12 cellular contexts compared by ENCODE assay signal in genomic region chr3:58249358-58250092, GRCh38. TPM values are rescaled to one million over a fixed set of nuclear protein-coding genes. Genes with fewer than 3 reads are reported as not detected.
DNase-seq lines count a peak whose midpoint lies in the region; ATAC-seq, FAIRE-seq and TF ChIP-seq lines count a peak whose summit lies in the region.
"Had no signal": no experiment of that assay in that cellular context is flagged by ENCODE, and none has a peak within 500 bp of the region (broad histone marks: within the 10 kb centered on the region; RNA-seq: fewer than 3 reads in every experiment).

No MANE protein-coding gene starts in this region.

- TF ChIP-seq CTCF in D721Med (IDR thresholded peaks at IDR 0.05; ENCODE audit: insufficient read depth, missing control alignments) (peak; percentile 5), endothelial cell of umbilical vein (IDR thresholded peaks at IDR 0.05; ENCODE audit: extremely low read depth in 1 of 2, insufficient read depth in 1 of 2, low read depth in 1 of 2, low read length in 2 of 2) (peak in 1 of 2 donors; percentile 4)

- no peaks in the 10 kb centered on the region for H3K36me3 ChIP-seq in endothelial cell of umbilical vein (ENCODE audit: control insufficient read depth in 2 of 2, extremely low read depth in 1 of 2, insufficient read depth in 2 of 2, low read length in 2 of 2)

- H3K27me3 Mint-ChIP-seq in naive B cell: no peaks in the 10 kb centered on the region
- H3K27me3 Mint-ChIP-seq: central memory CD8-positive, alpha-beta T cell had no signal

- no peak overlapping the region for H3K27ac ChIP-seq in endothelial cell of umbilical vein (ENCODE audit: insufficient read depth, low read depth, low read length)

- no peak overlapping the region for H3K4me3 ChIP-seq in endothelial cell of umbilical vein (replicated peaks in 1 of 3; ENCODE audit: insufficient read depth in 1 of 3, low read depth in 1 of 3, low read length in 3 of 3)
- H3K4me3 ChIP-seq: testis had no signal

- H3K9me1 ChIP-seq in endothelial cell of umbilical vein (replicated peaks; ENCODE audit: control insufficient read depth, extremely low read depth, insufficient read depth, low read length): no peaks in the 10 kb centered on the region

- H3K9me3 ChIP-seq in endothelial cell of umbilical vein (replicated peaks; ENCODE audit: control insufficient read depth, insufficient read depth, low read length): no peaks in the 10 kb centered on the region
- H3K9me3 ChIP-seq: testis had no signal

- H3K4me1 Mint-ChIP-seq in naive B cell: peaks cover 23 to 34% (median 24%) of the 10 kb centered on the region in 3 donors

- no peak for FAIRE-seq in D721Med (lab: Jason Lieb, UNC)
- no peak for FAIRE-seq in endothelial cell of umbilical vein (lab: Jason Lieb, UNC)

- H3K27ac Mint-ChIP-seq in naive B cell: peak overlapping the region; percentile 43 to 92 (median 77)

- dilution Hi-C loops in endothelial cell of umbilical vein (cut with MboI; ENCODE audit: extremely low pct_ligation_motif_present, low sequenced_read_pairs): no loop called here

- H3K27me3 ChIP-seq in endothelial cell of umbilical vein (ENCODE audit: control insufficient read depth in 2 of 2, insufficient read depth in 2 of 2, low read length in 2 of 2): no peaks in the 10 kb centered on the region
- H3K27me3 ChIP-seq: testis had no signal

- H3K4me1 ChIP-seq in endothelial cell of umbilical vein (ENCODE audit: control insufficient read depth, extremely low read depth, insufficient read depth, low read length): no peaks in the 10 kb centered on the region

- CTCF ChIA-PET in endothelial cell of umbilical vein (lab: Charles Lee): interaction anchor here (0.8 to 3.2 kb wide), 5 partner anchors 10 to 62 kb away, joined by 3 to 11 read pairs (median 5); partner anchors contain the start of genes HTD2 and RPP14

- H3K36me3 Mint-ChIP-seq in naive B cell: peaks cover 0 to 5% of the 10 kb centered on the region in 2 donors

- DNase-seq in D721Med (ENCODE audit: insufficient read length, low spot score) (no peak), NCI-H2227 (lab: John Stamatoyannopoulos, UW; ENCODE audit: unreplicated experiment) (peak; percentile 67), endothelial cell of umbilical vein (ENCODE audit: low read depth, low spot score) (peak; percentile 18), naive B cell (no peak), NCI-H1930 (lab: John Stamatoyannopoulos, UW) (no peak), GF-D8 (lab: John Stamatoyannopoulos, UW) (no peak)
- no peak for DNase-seq in stimulated activated naive CD8-positive, alpha-beta T cell treated with anti-CD3 and anti-CD28 coated beads, Interleukin-15, Interleukin-2, amounts not matched to agents 100 U/mL and 50 U/mL, for 24 hours
- DNase-seq: RPMI8226; stimulated activated CD4-positive, alpha-beta T cell treated with anti-CD3 and anti-CD28 coated beads, Interleukin-15, amount 100 ng/mL, for 24 hours had no signal

- peak overlapping the region in 3 of 8 donors; percentile 38 to 50 (median 48) for H3K4me3 Mint-ChIP-seq in naive B cell
- H3K4me3 Mint-ChIP-seq: central memory CD8-positive, alpha-beta T cell had no signal

- H3K9ac ChIP-seq in endothelial cell of umbilical vein (replicated peaks; ENCODE audit: extremely low read depth, insufficient read depth, low read length): no peak overlapping the region

- BruUV-seq in endothelial cell of umbilical vein (replicated peaks; lab: Mats Ljungman, UMichigan): no TSS peak

- peak overlapping the region; percentile 29 for H2AFZ ChIP-seq in endothelial cell of umbilical vein (ENCODE audit: low read depth, low read length)

- no peaks in the 10 kb centered on the region for H3K9me3 Mint-ChIP-seq in naive B cell
- H3K9me3 Mint-ChIP-seq: central memory CD8-positive, alpha-beta T cell had no signal

- no peak for TF ChIP-seq POLR2A in endothelial cell of umbilical vein (IDR thresholded peaks at IDR 0.05; ENCODE audit: low read depth, low read length)

- H4K20me1 ChIP-seq in endothelial cell of umbilical vein (replicated peaks; ENCODE audit: control insufficient read depth, extremely low read depth, insufficient read depth, low read length): no peaks in the 10 kb centered on the region

- POLR2A ChIA-PET in endothelial cell of umbilical vein (lab: Charles Lee): no interaction called here

- intact Hi-C loops in endothelial cell of umbilical vein (cut with micrococcal nuclease): no loop called here

- H3K4me2 ChIP-seq in endothelial cell of umbilical vein (ENCODE audit: insufficient read depth, low read length): no peak overlapping the region

- ATAC-seq in naive B cell (ENCODE audit: low read depth in 2 of 2): peak; percentile 84 to 89
- no peak for ATAC-seq in stimulated activated naive CD8-positive, alpha-beta T cell treated with anti-CD3 and anti-CD28 coated beads, Interleukin-15, Interleukin-2, amounts not matched to agents 100 U/mL and 50 U/mL, for 24 hours
- no peak for ATAC-seq in GM21526 (IDR thresholded peaks at IDR 0.05; ENCODE audit: low FRiP score, unreplicated experiment)

- H3K79me2 ChIP-seq in endothelial cell of umbilical vein (ENCODE audit: control insufficient read depth, insufficient read depth, low read length): no peaks in the 10 kb centered on the region

TF ChIP-seq in endothelial cell of umbilical vein, 7 proteins besides CTCF, POLR2A, EP300 and RAD21:
- no peak for TF ChIP-seq FOS (IDR thresholded peaks at IDR 0.05; ENCODE audit: borderline replicate concordance, insufficient read depth, low read length)
- no peak for TF ChIP-seq MYC (IDR thresholded peaks at IDR 0.05; ENCODE audit: low read depth, low read length)
- TF ChIP-seq EZH2 (IDR thresholded peaks at IDR 0.05; ENCODE audit: borderline replicate concordance, low read depth, low read length, severe bottlenecking): no peak
- no peak for TF ChIP-seq MAX (IDR thresholded peaks at IDR 0.05; ENCODE audit: insufficient read depth, insufficient read length)
- no peak for TF ChIP-seq GATA2 (IDR thresholded peaks at IDR 0.05; ENCODE audit: insufficient read depth, insufficient read length, low read depth, low read length)
- no peak for TF ChIP-seq POLR2AphosphoS5 (IDR thresholded peaks at IDR 0.05; ENCODE audit: insufficient read depth, low read depth, low read length)
- no peak for TF ChIP-seq JUN (IDR thresholded peaks at IDR 0.05; ENCODE audit: borderline replicate concordance, insufficient read depth, insufficient read length, low read depth)

RNA-seq across cellular contexts. Expression of gene ABHD6, which starts 11.9 kb away (rescaled TPM):
- 5.4 and 5.8 TPM in 2 replicates for total RNA-seq in endothelial cell of umbilical vein
- 7.5 and 8.3 TPM in 2 replicates for polyA plus RNA-seq in endothelial cell of umbilical vein
- 6.8 and 7.9 TPM in 2 replicates for polyA plus RNA-seq in endothelial cell of umbilical vein (2011; cell fraction: cytosol; rRNA removed)
- polyA plus RNA-seq in endothelial cell of umbilical vein (2011; cell fraction: nucleus; rRNA removed): 6.6 and 8.9 TPM in 2 replicates
- 4.5 and 4.6 TPM in 2 replicates for polyA plus RNA-seq in endothelial cell of umbilical vein (2012)
- polyA minus RNA-seq in endothelial cell of umbilical vein: 17.1 and 17.6 TPM in 2 replicates
- polyA minus RNA-seq in endothelial cell of umbilical vein (2011; cell fraction: cytosol; rRNA and poly(A)+ RNA removed): 18.3 TPM
- polyA minus RNA-seq in endothelial cell of umbilical vein (2011; cell fraction: nucleus; rRNA and poly(A)+ RNA removed): 3.1 and 6.3 TPM in 2 replicates
- polyA plus RNA-seq in naive B cell (ENCODE audit: low read depth in 6 of 6): 10 to 100 TPM in 3 of 6 donors, 1 to 10 TPM in 3; 2.8 to 12.7 (median 10.2) TPM

RNA-seq across cellular contexts. Expression of gene DNASE1L3, which starts 38.8 kb away (rescaled TPM):
- total RNA-seq in endothelial cell of umbilical vein: 0.95 and 0.99 TPM in 2 replicates
- 1.2 and 1.3 TPM in 2 replicates for polyA plus RNA-seq in endothelial cell of umbilical vein
- polyA plus RNA-seq in endothelial cell of umbilical vein (2011; cell fraction: cytosol; rRNA removed): 1.1 TPM in 2 replicates
- 0.63 and 0.97 TPM in 2 replicates for polyA plus RNA-seq in endothelial cell of umbilical vein (2011; cell fraction: nucleus; rRNA removed)
- polyA plus RNA-seq in endothelial cell of umbilical vein (2012): 0.22 and 0.46 TPM in 2 replicates
- polyA minus RNA-seq in endothelial cell of umbilical vein: not detected in 2 replicates
- polyA minus RNA-seq in endothelial cell of umbilical vein (2011; cell fraction: cytosol; rRNA and poly(A)+ RNA removed): not detected
- polyA minus RNA-seq in endothelial cell of umbilical vein (2011; cell fraction: nucleus; rRNA and poly(A)+ RNA removed): 0.24 TPM in 1 of 2 replicates, not detected in the other
- polyA plus RNA-seq in naive B cell (ENCODE audit: low read depth in 6 of 6): 10 to 100 TPM in 3 of 6 donors, 1 to 10 TPM in 3; 8.0 to 41.5 (median 14.4) TPM

RNA-seq across cellular contexts. Expression of gene RPP14, which starts 56.5 kb away (rescaled TPM):
- 18.1 and 21.3 TPM in 2 replicates for total RNA-seq in endothelial cell of umbilical vein
- polyA plus RNA-seq in endothelial cell of umbilical vein (9.6 and 11.9 TPM in 2 replicates), naive B cell (ENCODE audit: low read depth in 6 of 6) (1 to 10 TPM; 4.5 to 8.7 (median 6.9) TPM)
- 10.4 and 11.1 TPM in 2 replicates for polyA plus RNA-seq in endothelial cell of umbilical vein (2011; cell fraction: cytosol; rRNA removed)
- 11.6 and 14.7 TPM in 2 replicates for polyA plus RNA-seq in endothelial cell of umbilical vein (2011; cell fraction: nucleus; rRNA removed)
- 9.5 and 10.1 TPM in 2 replicates for polyA plus RNA-seq in endothelial cell of umbilical vein (2012)
- 9.5 and 14.8 TPM in 2 replicates for polyA minus RNA-seq in endothelial cell of umbilical vein
- 13.9 TPM for polyA minus RNA-seq in endothelial cell of umbilical vein (2011; cell fraction: cytosol; rRNA and poly(A)+ RNA removed)
- polyA minus RNA-seq in endothelial cell of umbilical vein (2011; cell fraction: nucleus; rRNA and poly(A)+ RNA removed): 9.8 and 10.8 TPM in 2 replicates

RNA-seq across cellular contexts. Expression of gene HTD2, which starts 56.8 kb away (rescaled TPM):
- total RNA-seq in endothelial cell of umbilical vein: 10.0 and 10.3 TPM in 2 replicates
- polyA plus RNA-seq in endothelial cell of umbilical vein (4.5 and 8.2 TPM in 2 replicates), naive B cell (ENCODE audit: low read depth in 6 of 6) (10 to 100 TPM in 5 of 6 donors, 1 to 10 TPM in 1; 5.7 to 26.9 (median 18.6) TPM)
- polyA plus RNA-seq in endothelial cell of umbilical vein (2011; cell fraction: cytosol; rRNA removed): 7.8 and 9.0 TPM in 2 replicates
- polyA plus RNA-seq in endothelial cell of umbilical vein (2011; cell fraction: nucleus; rRNA removed): 5.1 and 6.5 TPM in 2 replicates
- polyA plus RNA-seq in endothelial cell of umbilical vein (2012): 3.8 and 9.0 TPM in 2 replicates
- 8.0 and 8.6 TPM in 2 replicates for polyA minus RNA-seq in endothelial cell of umbilical vein
- polyA minus RNA-seq in endothelial cell of umbilical vein (2011; cell fraction: cytosol; rRNA and poly(A)+ RNA removed): 7.6 TPM
- 3.2 and 3.6 TPM in 2 replicates for polyA minus RNA-seq in endothelial cell of umbilical vein (2011; cell fraction: nucleus; rRNA and poly(A)+ RNA removed)

Comparison
In these comparisons a context has a peak if more than half of its experiments do, and no peak if none do; other contexts are left out.
1. DNase-seq: peak in NCI-H2227 (single experiment) and endothelial cell of umbilical vein (single experiment); none in D721Med (single experiment), naive B cell (single experiment), NCI-H1930 (0 of 2), GF-D8 (single experiment) and stimulated activated naive CD8-positive, alpha-beta T cell treated with anti-CD3 and anti-CD28 coated beads, Interleukin-15, Interleukin-2, amounts not matched to agents 100 U/mL and 50 U/mL, for 24 hours (single experiment).
2. ATAC-seq: peak in naive B cell (2 of 2); none in stimulated activated naive CD8-positive, alpha-beta T cell treated with anti-CD3 and anti-CD28 coated beads, Interleukin-15, Interleukin-2, amounts not matched to agents 100 U/mL and 50 U/mL, for 24 hours (single experiment) and GM21526 (single experiment).